In the genomic region with DNA sequence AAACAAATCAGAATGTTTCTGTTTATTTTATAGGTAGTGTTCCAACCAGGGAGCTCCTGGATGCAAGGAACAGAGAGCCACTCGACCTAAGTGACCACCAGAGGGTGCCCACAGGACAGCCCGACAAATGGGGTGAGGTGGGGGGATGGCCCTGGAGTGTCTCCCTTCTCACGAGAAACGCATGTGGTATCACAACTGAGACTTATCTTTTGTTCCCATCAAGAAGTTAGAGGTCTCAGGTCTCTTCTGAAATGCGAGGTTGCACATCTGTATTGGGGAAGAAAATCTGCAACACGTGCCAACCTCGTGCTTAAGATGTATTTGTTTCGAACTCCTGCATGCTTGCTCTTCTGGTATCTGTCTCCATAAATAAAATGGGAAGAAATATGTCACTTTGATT, we compare ENCODE assay signal across 1 cellular context.
TF ChIP-seq lines count a peak whose summit lies in the region.

No MANE protein-coding gene starts in this region.

TF ChIP-seq in K562, 482 proteins besides CTCF, POLR2A, EP300 and RAD21 (continued from another document):
- TF ChIP-seq, protein P1, sequence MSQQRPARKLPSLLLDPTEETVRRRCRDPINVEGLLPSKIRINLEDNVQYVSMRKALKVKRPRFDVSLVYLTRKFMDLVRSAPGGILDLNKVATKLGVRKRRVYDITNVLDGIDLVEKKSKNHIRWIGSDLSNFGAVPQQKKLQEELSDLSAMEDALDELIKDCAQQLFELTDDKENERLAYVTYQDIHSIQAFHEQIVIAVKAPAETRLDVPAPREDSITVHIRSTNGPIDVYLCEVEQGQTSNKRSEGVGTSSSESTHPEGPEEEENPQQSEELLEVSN (IDR thresholded peaks at IDR 0.05; ENCODE audit: borderline replicate concordance in 1 of 2, extremely low read depth in 1 of 2, insufficient read depth in 1 of 2, insufficient read length in 1 of 2, low read depth in 1 of 2, low read length in 1 of 2, poor library complexity in 1 of 2, severe bottlenecking in 1 of 2): peak in 1 of 2 experiments; percentile 9
- TF ChIP-seq MAZ (CRISPR knock-in tag; conservative IDR thresholded peaks at IDR 0.05 in 1 of 2, IDR thresholded peaks at IDR 0.05 in 1 of 2): peak in 1 of 2 experiments; percentile 54; a peak in 1 of 4 replicates
- peak; percentile 42 for TF ChIP-seq MGA (IDR thresholded peaks at IDR 0.05)
- TF ChIP-seq, protein P2, sequence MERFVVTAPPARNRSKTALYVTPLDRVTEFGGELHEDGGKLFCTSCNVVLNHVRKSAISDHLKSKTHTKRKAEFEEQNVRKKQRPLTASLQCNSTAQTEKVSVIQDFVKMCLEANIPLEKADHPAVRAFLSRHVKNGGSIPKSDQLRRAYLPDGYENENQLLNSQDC (CRISPR knock-in tag; IDR thresholded peaks at IDR 0.05): no peak
- peak; percentile 25; the same call in 1 of the 2 replicates for TF ChIP-seq SMC3 (conservative IDR thresholded peaks at IDR 0.05; ENCODE audit: insufficient read depth, low read depth, low read length)
- TF ChIP-seq TEAD1 (CRISPR knock-in tag; IDR thresholded peaks at IDR 0.05): no peak
- TF ChIP-seq HMBOX1 (IDR thresholded peaks at IDR 0.05): no peak
- TF ChIP-seq ZNF57 (CRISPR knock-in tag; IDR thresholded peaks at IDR 0.05): no peak
- TF ChIP-seq PKNOX1 (IDR thresholded peaks at IDR 0.05): no peak
- TF ChIP-seq L3MBTL2 (IDR thresholded peaks at IDR 0.05): 0 out of 2 replicates have a peak, but pooled peaks have one; percentile 18
- TF ChIP-seq SAP30 (IDR thresholded peaks at IDR 0.05; ENCODE audit: borderline replicate concordance, insufficient read depth, low read depth, low read length, poor library complexity, severe bottlenecking): no peak
- no peak for TF ChIP-seq ZBTB5 (IDR thresholded peaks at IDR 0.05)
- TF ChIP-seq ZNF592 (IDR thresholded peaks at IDR 0.05): no peak
